8 cellular contexts compared by ENCODE assay signal in genomic region chr6:2188397-2188796, GRCh38.
"Had no signal": no experiment of that assay in that cellular context is flagged by ENCODE, and none has a peak within 500 bp of the region (broad histone marks: within the 10 kb centered on the region; RNA-seq: fewer than 3 reads in every experiment).

No MANE protein-coding gene starts in this region.

- ATAC-seq: HCT116 had no signal

- DNase-seq: GOT3, H7, HFFc6, IMR-90, KBM-7 had no signal

- H3K4me3 Mint-ChIP-seq: HFFc6 had no signal

- H3K4me3 ChIP-seq: HAP-1 had no signal

- H3K9me3 Mint-ChIP-seq: HFFc6 had no signal

- H3K27ac Mint-ChIP-seq: HFFc6 had no signal

- H3K27ac ChIP-seq: HL-60 had no signal

- H3K36me3 ChIP-seq: HAP-1 had no signal

- H3K9me3 ChIP-seq: HAP-1 had no signal
